Comparison of ENCODE assay signal across 26 cellular contexts in the genomic region with DNA sequence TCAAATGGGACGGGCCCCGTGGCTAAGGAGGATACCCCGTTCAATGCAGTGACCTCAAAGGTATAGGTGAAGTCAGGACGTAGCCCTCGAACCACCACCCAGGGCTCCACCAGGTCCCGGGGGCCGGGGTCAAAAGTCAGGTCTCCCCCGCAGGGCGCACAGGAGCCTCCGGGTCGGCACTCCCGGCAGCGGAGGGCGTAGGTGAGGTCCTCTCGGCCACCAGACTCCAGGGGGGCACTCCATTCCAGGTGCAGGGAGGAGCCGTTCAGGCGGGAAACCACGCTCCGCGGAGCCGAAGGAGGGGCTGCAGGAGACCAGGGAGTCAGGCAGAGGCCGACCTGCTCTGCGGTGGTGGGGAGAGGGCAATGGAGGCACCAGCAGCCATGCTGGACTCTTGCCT.
"Had no signal": no experiment of that assay in that cellular context is flagged by ENCODE, and none has a peak within 500 bp of the region (broad histone marks: within the 10 kb centered on the region; RNA-seq: fewer than 3 reads in every experiment).

No MANE protein-coding gene starts in this region.

- H3K36me3 Mint-ChIP-seq: activated CD8-positive, alpha-beta memory T cell treated with anti-CD3 and anti-CD28 coated beads, Interleukin-2, amount 10 ng/mL, durations not matched to agents 7 days and 5 days; activated naive CD4-positive, alpha-beta T cell treated with anti-CD3 and anti-CD28 coated beads, Interleukin-2, amount 50 U/mL, for 72 hours had no signal

- H3K27ac ChIP-seq: ascending aorta, body of pancreas, SJSA1 had no signal

- DNase-seq: activated CD4-positive, alpha-beta T cell treated with anti-CD3 and anti-CD28 coated beads, Interleukin-2, amount 10 ng/mL, durations not matched to agents 24 days and 14 days; activated CD4-positive, alpha-beta T cell treated with anti-CD3 and anti-CD28 coated beads, Interleukin-2, amount 50 U/mL, for 48 hours; activated CD4-positive, CD25-positive, alpha-beta regulatory T cell treated with anti-CD3 and anti-CD28 coated beads, Interleukin-2, amount 50 U/mL, for 72 hours; activated CD8-positive, alpha-beta memory T cell treated with anti-CD3 and anti-CD28 coated beads, Interleukin-2, amount 10 ng/mL, durations not matched to agents 7 days and 5 days; activated effector memory CD4-positive, alpha-beta T cell treated with Interleukin-2 at 50 U/mL for 16 hours; activated naive CD4-positive, alpha-beta T cell treated with Interleukin-2 at 50 U/mL for 16 hours; activated naive CD8-positive, alpha-beta T cell treated with anti-CD3 and anti-CD28 coated beads, Interleukin-2, amount 50 U/mL, for 24 hours; activated T-cell treated with anti-CD3 and anti-CD28 coated beads, Interleukin-2, amount 50 U/mL, for 24 hours; amniotic stem cell; body of pancreas; central memory CD4-positive, alpha-beta T cell; NCI-H1092; NCI-H1417; NCI-H1694 treated with DMSO at 0.1 percent for 48 hours; NCI-H2029 treated with DMSO at 0.1 percent for 48 hours; NCI-H510A treated with DMSO at 0.1 percent for 48 hours; NCI-H69; SHP77; T-helper 17 cell; T-helper 9 cell had no signal

- H3K27me3 Mint-ChIP-seq: activated CD8-positive, alpha-beta memory T cell treated with anti-CD3 and anti-CD28 coated beads, Interleukin-2, amount 10 ng/mL, durations not matched to agents 7 days and 5 days; activated naive CD8-positive, alpha-beta T cell treated with anti-CD3 and anti-CD28 coated beads, Interleukin-2, amount 50 U/mL, for 24 hours had no signal

- H3K4me3 ChIP-seq: ascending aorta, body of pancreas, SJSA1 had no signal

- H3K9me3 Mint-ChIP-seq: activated CD4-positive, alpha-beta T cell treated with anti-CD3 and anti-CD28 coated beads, Interleukin-2, amount 10 ng/mL, durations not matched to agents 24 days and 14 days; activated naive CD4-positive, alpha-beta T cell treated with anti-CD3 and anti-CD28 coated beads, Interleukin-2, amount 50 U/mL, for 72 hours; activated naive CD8-positive, alpha-beta T cell treated with anti-CD3 and anti-CD28 coated beads, Interleukin-2, amount 50 U/mL, for 24 hours; activated T-cell treated with anti-CD3 and anti-CD28 coated beads, Interleukin-2, amount 50 U/mL, for 24 hours; activated T-helper 1 cell treated with anti-CD3 and anti-CD28 coated beads, Interleukin-12 subunit alpha, Interleukin-12 subunit beta, Interleukin-2, Interleukin-4 antibody, amounts not matched to agents 30 ng/mL and 10 ng/mL and 1 ng/mL, durations not matched to agents 14 hours and 24 hours and 36 hours; WTC11 had no signal

- H3K9me3 ChIP-seq: ascending aorta, body of pancreas, SJSA1 had no signal

- H3K4me3 Mint-ChIP-seq: activated CD4-positive, alpha-beta T cell treated with anti-CD3 and anti-CD28 coated beads, Interleukin-2, amount 10 ng/mL, durations not matched to agents 24 days and 14 days; activated CD8-positive, alpha-beta memory T cell treated with anti-CD3 and anti-CD28 coated beads, Interleukin-2, amount 10 ng/mL, durations not matched to agents 7 days and 5 days; activated naive CD8-positive, alpha-beta T cell treated with anti-CD3 and anti-CD28 coated beads, Interleukin-2, amount 50 U/mL, for 24 hours; activated T-cell treated with anti-CD3 and anti-CD28 coated beads, Interleukin-2, amount 50 U/mL, for 24 hours; activated T-helper 1 cell treated with anti-CD3 and anti-CD28 coated beads, Interleukin-12 subunit alpha, Interleukin-12 subunit beta, Interleukin-2, Interleukin-4 antibody, amounts not matched to agents 30 ng/mL and 10 ng/mL and 1 ng/mL, durations not matched to agents 14 hours and 24 hours and 36 hours; T-helper 17 cell; WTC11 had no signal

- ATAC-seq: activated CD8-positive, alpha-beta memory T cell treated with anti-CD3 and anti-CD28 coated beads, Interleukin-2, amount 10 ng/mL, durations not matched to agents 7 days and 5 days; activated naive CD4-positive, alpha-beta T cell treated with anti-CD3 and anti-CD28 coated beads, Interleukin-2, amount 50 U/mL, for 72 hours; activated naive CD8-positive, alpha-beta T cell treated with anti-CD3 and anti-CD28 coated beads, Interleukin-2, amount 50 U/mL, for 24 hours; body of pancreas; T-helper 17 cell; WTC11 had no signal

- H3K4me1 Mint-ChIP-seq: activated CD4-positive, alpha-beta T cell treated with anti-CD3 and anti-CD28 coated beads, Interleukin-2, amount 10 ng/mL, durations not matched to agents 24 days and 14 days; activated CD8-positive, alpha-beta memory T cell treated with anti-CD3 and anti-CD28 coated beads, Interleukin-2, amount 10 ng/mL, durations not matched to agents 7 days and 5 days; activated naive CD8-positive, alpha-beta T cell treated with anti-CD3 and anti-CD28 coated beads, Interleukin-2, amount 50 U/mL, for 24 hours; T-helper 17 cell had no signal

- FAIRE-seq: bronchial epithelial cell had no signal

- H3K27ac Mint-ChIP-seq: activated CD4-positive, alpha-beta T cell treated with anti-CD3 and anti-CD28 coated beads, Interleukin-2, amount 10 ng/mL, durations not matched to agents 24 days and 14 days; activated CD8-positive, alpha-beta memory T cell treated with anti-CD3 and anti-CD28 coated beads, Interleukin-2, amount 10 ng/mL, durations not matched to agents 7 days and 5 days; activated naive CD8-positive, alpha-beta T cell treated with anti-CD3 and anti-CD28 coated beads, Interleukin-2, amount 50 U/mL, for 24 hours; activated T-cell treated with anti-CD3 and anti-CD28 coated beads, Interleukin-2, amount 50 U/mL, for 24 hours; activated T-helper 1 cell treated with anti-CD3 and anti-CD28 coated beads, Interleukin-12 subunit alpha, Interleukin-12 subunit beta, Interleukin-2, Interleukin-4 antibody, amounts not matched to agents 30 ng/mL and 10 ng/mL and 1 ng/mL, durations not matched to agents 14 hours and 24 hours and 36 hours; T-helper 17 cell had no signal

- H3K27me3 ChIP-seq: ascending aorta, body of pancreas, SJSA1 had no signal

- H3K4me1 ChIP-seq: ascending aorta, SJSA1 had no signal
